Comparison of ENCODE assay signal across 8 cellular contexts in the genomic region with DNA sequence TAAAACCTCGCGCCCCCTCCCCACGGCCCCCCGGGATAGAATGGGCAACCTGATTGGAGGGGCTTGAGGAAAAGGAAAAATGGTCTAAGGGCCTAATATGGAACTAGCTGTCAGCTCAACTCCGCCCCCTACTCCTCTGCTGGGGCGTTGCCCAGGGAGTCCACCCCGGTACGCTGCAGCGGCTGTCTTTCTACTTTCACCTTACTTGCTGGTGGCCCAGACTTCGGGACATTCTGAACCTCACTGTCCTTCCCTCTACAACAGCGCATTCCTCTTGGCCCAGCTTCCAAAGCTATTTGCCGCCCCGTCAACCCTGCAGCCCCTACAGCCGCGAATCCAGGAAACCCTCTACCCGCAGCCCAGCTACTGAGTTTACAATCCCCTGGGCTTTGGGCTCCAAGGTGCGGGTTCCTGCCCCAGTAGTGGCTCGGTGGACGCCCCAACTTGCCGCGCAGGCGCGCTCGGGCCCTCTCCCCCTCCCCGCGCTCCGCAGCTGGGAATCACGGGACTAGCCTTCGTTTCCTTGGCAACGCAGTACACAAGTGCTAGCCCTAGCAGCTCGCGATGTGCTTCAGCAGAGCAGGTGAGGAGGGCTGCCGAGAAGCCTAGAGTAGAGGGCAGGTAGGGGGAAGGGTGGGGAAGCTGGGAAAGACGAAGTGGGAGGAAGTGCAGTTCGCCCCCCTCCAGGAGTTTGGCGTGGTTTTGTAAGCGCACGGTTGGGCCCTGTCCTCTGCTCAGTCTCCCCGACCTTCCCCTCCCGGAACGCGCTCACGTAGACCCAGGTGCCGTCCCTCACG. TPM values are rescaled to one million over a fixed set of nuclear protein-coding genes. Genes with fewer than 3 reads are reported as not detected.
DNase-seq lines count a peak whose midpoint lies in the region; ATAC-seq and TF ChIP-seq lines count a peak whose summit lies in the region.

No MANE protein-coding gene starts in this region.

- H3K9me3 Mint-ChIP-seq in IgD-negative memory B cell = no peaks in the 10 kb centered on the region
- H3K9me3 Mint-ChIP-seq in naive thymus-derived CD8-positive, alpha-beta T cell = no peaks in the 10 kb centered on the region
- H3K9me3 Mint-ChIP-seq in stimulated activated memory B cell treated with anti-CD40 and anti-IgM and Interleukin-4, amounts not matched to agents 10 μg/mL and 1 μg/mL and 100 μg/mL, for 72 hours = no peaks in the 10 kb centered on the region

- no TSS peak for BruUV-seq in PC-9 (replicated peaks; lab: Mats Ljungman, UMichigan)

- H3F3A ChIP-seq in PC-9 (ENCODE audit: insufficient read depth, low read depth) = no peaks in the 10 kb centered on the region

- peak overlapping the region; percentile 60 for H3K4me3 ChIP-seq in PC-9

- H3K27me3 Mint-ChIP-seq in IgD-negative memory B cell = no peaks in the 10 kb centered on the region
- H3K27me3 Mint-ChIP-seq in naive thymus-derived CD8-positive, alpha-beta T cell = no peaks in the 10 kb centered on the region
- H3K27me3 Mint-ChIP-seq in stimulated activated memory B cell treated with anti-CD40 and anti-IgM and Interleukin-4, amounts not matched to agents 10 μg/mL and 1 μg/mL and 100 μg/mL, for 72 hours = no peaks in the 10 kb centered on the region

- POLR2A ChIA-PET in PC-9 (lab: Charles Lee; ENCODE audit: unreplicated experiment) = no interaction called here
- POLR2A ChIA-PET in naive thymus-derived CD8-positive, alpha-beta T cell (lab: Charles Lee) = interaction anchor here (0.9 to 1.5 kb wide), 10 partner anchors 15 to 409 kb away, joined by 3 to 7 read pairs (median 3); a partner anchor contains a TSS

- H2AFZ ChIP-seq in PC-9 = peak overlapping the region; percentile 93

- peak overlapping the region; percentile 93 for H3K4me2 ChIP-seq in PC-9

- H3K27ac ChIP-seq in PC-9 = no peak overlapping the region

- DNase-seq in DMS 273 (lab: John Stamatoyannopoulos, UW; ENCODE audit: unreplicated experiment) (peak; percentile 91), PC-9 (peak; percentile 61 to 65), activated T-helper 1 cell treated with Interleukin-2 at 50 U/mL for 16 hours (ENCODE audit: low read depth) (peak; percentile 78), fibroblast of peridontal ligament (ENCODE audit: extremely low read depth) (peak; percentile 80)
- peak; percentile 80 to 95 (median 90) for DNase-seq in naive thymus-derived CD8-positive, alpha-beta T cell

- H3K9me3 ChIP-seq in PC-9 (ENCODE audit: insufficient read depth, low read depth) = no peaks in the 10 kb centered on the region

- intact Hi-C loops in PC-9 (cut with micrococcal nuclease; ENCODE audit: unreplicated experiment) = no loop called here

- H4K20me1 ChIP-seq in PC-9 (ENCODE audit: insufficient read depth) = no peaks in the 10 kb centered on the region

- H3K27me3 ChIP-seq in PC-9 (ENCODE audit: insufficient read depth, low read depth) = 0 out of 2 replicates have a peak, but pooled peaks cover 4% of the 10 kb centered on the region

- ATAC-seq in GM21529 (IDR thresholded peaks at IDR 0.05; ENCODE audit: unreplicated experiment) = peak; percentile 90
- peak; percentile 87 to 94 for ATAC-seq in naive thymus-derived CD8-positive, alpha-beta T cell
- peak; percentile 97 for ATAC-seq in stimulated activated memory B cell treated with anti-CD40 and anti-IgM and Interleukin-4, amounts not matched to agents 10 μg/mL and 1 μg/mL and 100 μg/mL, for 72 hours

- H3K4me1 Mint-ChIP-seq in IgD-negative memory B cell = peaks cover 15 to 21% (median 17%) of the 10 kb centered on the region in 3 donors
- H3K4me1 Mint-ChIP-seq in naive thymus-derived CD8-positive, alpha-beta T cell = peaks cover 9 to 21% (median 19%) of the 10 kb centered on the region in 4 donors
- peaks cover 19% of the 10 kb centered on the region for H3K4me1 Mint-ChIP-seq in stimulated activated memory B cell treated with anti-CD40 and anti-IgM and Interleukin-4, amounts not matched to agents 10 μg/mL and 1 μg/mL and 100 μg/mL, for 72 hours

- no peaks in the 10 kb centered on the region for H3K9me2 ChIP-seq in PC-9 (ENCODE audit: insufficient read depth)

- H3K79me2 ChIP-seq in PC-9 (ENCODE audit: low read depth) = no peaks in the 10 kb centered on the region

- peak overlapping the region; percentile 94 to 99 (median 94) for H3K27ac Mint-ChIP-seq in IgD-negative memory B cell
- H3K27ac Mint-ChIP-seq in naive thymus-derived CD8-positive, alpha-beta T cell = peak overlapping the region; percentile 57 to 97 (median 96)
- peak overlapping the region; percentile 89 for H3K27ac Mint-ChIP-seq in stimulated activated memory B cell treated with anti-CD40 and anti-IgM and Interleukin-4, amounts not matched to agents 10 μg/mL and 1 μg/mL and 100 μg/mL, for 72 hours

- H3K4me1 ChIP-seq in PC-9 (replicated peaks; ENCODE audit: insufficient read depth) = no peaks in the 10 kb centered on the region

- no peak; the same call in 1 of the 2 replicates for TF ChIP-seq CTCF in PC-9 (conservative IDR thresholded peaks at IDR 0.05)

- peak overlapping the region; percentile 87 to 97 (median 95) for H3K4me3 Mint-ChIP-seq in IgD-negative memory B cell
- peak overlapping the region; percentile 90 to 96 (median 92) for H3K4me3 Mint-ChIP-seq in naive thymus-derived CD8-positive, alpha-beta T cell
- H3K4me3 Mint-ChIP-seq in stimulated activated memory B cell treated with anti-CD40 and anti-IgM and Interleukin-4, amounts not matched to agents 10 μg/mL and 1 μg/mL and 100 μg/mL, for 72 hours = peak overlapping the region; percentile 95

- H3K36me3 Mint-ChIP-seq in IgD-negative memory B cell = no peaks in the 10 kb centered on the region
- no peaks in the 10 kb centered on the region for H3K36me3 Mint-ChIP-seq in naive thymus-derived CD8-positive, alpha-beta T cell
- no peaks in the 10 kb centered on the region for H3K36me3 Mint-ChIP-seq in stimulated activated memory B cell treated with anti-CD40 and anti-IgM and Interleukin-4, amounts not matched to agents 10 μg/mL and 1 μg/mL and 100 μg/mL, for 72 hours

- no peaks in the 10 kb centered on the region for H3K36me3 ChIP-seq in PC-9 (ENCODE audit: low read depth)

- CTCF ChIA-PET in PC-9 (lab: Charles Lee) = no interaction called here

RNA-seq across cellular contexts. Expression of a gene that starts 55.6 kb away (rescaled TPM):
- polyA plus RNA-seq in IgD-negative memory B cell = 1.0 TPM
- not detected in 2 replicates for total RNA-seq in PC-9 (2021)
- total RNA-seq in naive thymus-derived CD8-positive, alpha-beta T cell = not detected
- polyA plus RNA-seq in naive thymus-derived CD8-positive, alpha-beta T cell = not detected
